8 cellular contexts compared by ENCODE assay signal in genomic region chr16:87317766-87318121, GRCh38. TPM values are rescaled to one million over a fixed set of nuclear protein-coding genes. Genes with fewer than 3 reads are reported as not detected.
DNase-seq lines count a peak whose midpoint lies in the region; ATAC-seq, FAIRE-seq and TF ChIP-seq lines count a peak whose summit lies in the region.

No MANE protein-coding gene starts in this region.

- H3K79me2 ChIP-seq in HepG2 (ENCODE audit: insufficient read depth, low read length): peaks cover 17% of the 10 kb centered on the region

- FAIRE-seq in HepG2 (lab: Jason Lieb, UNC): no peak

- DNase-seq in activated T-cell treated with anti-CD3 and anti-CD28 coated beads for 48 hours (ENCODE audit: low read depth) (peak; percentile 40), RPMI7951 (ENCODE audit: low read depth) (peak; percentile 58), chondrocyte (ENCODE audit: low spot score) (no peak), HepG2 (ENCODE audit: low spot score) (peak; percentile 67), NCI-H187 treated with DMSO at 0.1 percent for 48 hours (lab: John Stamatoyannopoulos, UW) (no peak)
- no peak for DNase-seq in activated T-cell treated with anti-CD3 and anti-CD28 coated beads, Interleukin-2, amount 50 U/mL, for 1 hour
- peak; percentile 21 for DNase-seq in stimulated activated CD8-positive, alpha-beta memory T cell treated with anti-CD3 and anti-CD28 coated beads, Interleukin-4, amount 100 ng/mL, for 24 hours (ENCODE audit: low read depth)

- no peaks in the 10 kb centered on the region for H3K36me3 Mint-ChIP-seq in chondrocyte (ENCODE audit: low read depth)

- peak overlapping the region; percentile 81 to 98 (median 93) for H3K4me3 ChIP-seq in HepG2 (replicated peaks in 1 of 3; ENCODE audit: insufficient read depth in 1 of 3, low read depth in 2 of 3, low read length in 3 of 3)

- WGBS in HepG2 (ENCODE audit: low lambda C conversion rate): 1% methylated on average over 18 of the region's 18 CpGs

- H4K20me1 ChIP-seq in HepG2 (ENCODE audit: insufficient read depth, low read length): peaks cover 4% of the 10 kb centered on the region; the same call in 1 of the 2 replicates

- no peaks in the 10 kb centered on the region for H3K27me3 Mint-ChIP-seq in chondrocyte (ENCODE audit: low read depth)

- H3K4me1 ChIP-seq in HepG2 (ENCODE audit: insufficient read depth, low read length): peaks cover 25% of the 10 kb centered on the region

- no peaks in the 10 kb centered on the region for H3K9me3 Mint-ChIP-seq in chondrocyte (ENCODE audit: low read depth)

- ATAC-seq in HG02981 (IDR thresholded peaks at IDR 0.05; ENCODE audit: unreplicated experiment) (peak; percentile 19), HepG2 (peak; percentile 54)

- TF ChIP-seq EP300 in HepG2 (IDR thresholded peaks at IDR 0.05; ENCODE audit: low read depth in 2 of 2, low read length in 2 of 2) (no peak), HepG2 (CRISPR knock-in tag; IDR thresholded peaks at IDR 0.05; ENCODE audit: borderline replicate concordance) (no peak)

- H3K4me1 Mint-ChIP-seq in chondrocyte (ENCODE audit: low read depth): peaks cover 10% of the 10 kb centered on the region

- BruUV-seq in HepG2 (replicated peaks; lab: Mats Ljungman, UMichigan): no TSS peak

- peak overlapping the region; percentile 91 for H3K27ac ChIP-seq in HepG2 (ENCODE audit: extremely low read length, insufficient read depth, low read length)

- peak in 1 of 2 experiments; percentile 78; a peak in 2 of 4 replicates for TF ChIP-seq POLR2A in HepG2 (IDR thresholded peaks at IDR 0.05; ENCODE audit: insufficient read depth in 1 of 2, low read depth in 2 of 2, low read length in 2 of 2)

- CTCF ChIA-PET in HepG2 (lab: Yijun Ruan, JAX; ENCODE audit: low intra/inter-chr PET ratio, low total read pairs): interaction anchor here (1.8 kb wide), 1 partner anchor 76 kb away, joined by 9 read pairs; no protein-coding TSS in a partner anchor

- H3K27me3 ChIP-seq in HepG2 (ENCODE audit: control insufficient read depth in 1 of 2, insufficient read depth in 2 of 2, low read length in 2 of 2): no peaks in the 10 kb centered on the region; a peak in 1 of 5 replicates

- TF ChIP-seq CTCF in chondrocyte (IDR thresholded peaks at IDR 0.05) (no peak), HepG2 (CRISPR knock-in tag; IDR thresholded peaks at IDR 0.05) (no peak)

- H3K9ac ChIP-seq in HepG2 (ENCODE audit: insufficient read depth, low read depth, low read length): peak overlapping the region; percentile 97

- in situ Hi-C loops in HepG2 (cut with HindIII; ENCODE audit: extremely low pct_ligation_motif_present, low pct_unique_long_range_greater_than_20kb): no loop called here

- no peaks in the 10 kb centered on the region for H3K9me3 ChIP-seq in HepG2 (ENCODE audit: low read length)

- peak overlapping the region; percentile 91 for H3K4me2 ChIP-seq in HepG2 (ENCODE audit: low read depth, low read length)

- H3K27ac Mint-ChIP-seq in chondrocyte (ENCODE audit: unreplicated experiment): peak overlapping the region; percentile 98

- H3K36me3 ChIP-seq in HepG2 (replicated peaks in 1 of 2; ENCODE audit: control insufficient read depth in 1 of 2, insufficient read depth in 2 of 2, low read length in 2 of 2): peaks cover 2 to 3% of the 10 kb centered on the region in 2 experiments; a peak in 1 of 5 replicates

- peak overlapping the region; percentile 94 for H3K4me3 Mint-ChIP-seq in chondrocyte (ENCODE audit: unreplicated experiment)

- TF ChIP-seq RAD21 in HepG2 (CRISPR knock-in tag; IDR thresholded peaks at IDR 0.05): no peak

- POLR2A ChIA-PET in HepG2 (lab: Yijun Ruan, JAX): interaction anchor here (0.7 to 4.4 kb wide), 13 partner anchors 9 to 147 kb away, joined by 3 to 85 read pairs (median 4); partner anchors contain the start of gene FBXO31

- intact Hi-C loops in HepG2 (cut with micrococcal nuclease; ENCODE audit: unreplicated experiment): loop anchor here (2.0 to 5.0 kb wide), 2 partner anchors 40 to 67 kb away; no protein-coding TSS in a partner anchor

- no peak overlapping the region for H2AFZ ChIP-seq in HepG2 (ENCODE audit: low read length)

TF ChIP-seq in HepG2, 621 proteins besides CTCF, POLR2A, EP300 and RAD21 (continues in another document):
- TF ChIP-seq SETDB1 (CRISPR knock-in tag; IDR thresholded peaks at IDR 0.05; ENCODE audit: borderline replicate concordance): no peak
- TF ChIP-seq LCORL (IDR thresholded peaks at IDR 0.05): no peak
- TF ChIP-seq LCORL (CRISPR knock-in tag; IDR thresholded peaks at IDR 0.05): peak; percentile 8; the same call in 1 of the 2 replicates
- TF ChIP-seq KDM4B (CRISPR knock-in tag; IDR thresholded peaks at IDR 0.05): no peak
- TF ChIP-seq KDM6A (CRISPR knock-in tag; IDR thresholded peaks at IDR 0.05; ENCODE audit: low read depth): no peak
- peak; percentile 13; the same call in 1 of the 2 replicates for TF ChIP-seq YEATS4 (CRISPR knock-in tag; IDR thresholded peaks at IDR 0.05; ENCODE audit: borderline replicate concordance)
- TF ChIP-seq ZNF547 (CRISPR knock-in tag; IDR thresholded peaks at IDR 0.05): no peak
- no peak for TF ChIP-seq SRSF1 (optimal IDR thresholded peaks at IDR 0.05; ENCODE audit: low read depth, low read length)
- no peak for TF ChIP-seq PTBP1 (IDR thresholded peaks at IDR 0.05; ENCODE audit: low read depth, low read length, poor library complexity, severe bottlenecking)
- TF ChIP-seq ZNF780A (CRISPR knock-in tag; IDR thresholded peaks at IDR 0.05): no peak
- TF ChIP-seq NR2C2 (CRISPR knock-in tag; IDR thresholded peaks at IDR 0.05; ENCODE audit: borderline replicate concordance): no peak
- 0 out of 2 replicates have a peak, but pooled peaks have one; percentile 6 for TF ChIP-seq ZNF232 (CRISPR knock-in tag; IDR thresholded peaks at IDR 0.05; ENCODE audit: borderline replicate concordance)
- TF ChIP-seq ZMYM3 (CRISPR knock-in tag; IDR thresholded peaks at IDR 0.05): no peak
- no peak for TF ChIP-seq ZBTB1 (CRISPR knock-in tag; IDR thresholded peaks at IDR 0.05; ENCODE audit: borderline replicate concordance)
- TF ChIP-seq ZNF468 (CRISPR knock-in tag; IDR thresholded peaks at IDR 0.05): no peak
- no peak for TF ChIP-seq ZBTB43 (CRISPR knock-in tag; conservative IDR thresholded peaks at IDR 0.05)
- no peak for TF ChIP-seq ZBTB49 (CRISPR knock-in tag; IDR thresholded peaks at IDR 0.05; ENCODE audit: borderline replicate concordance)
- TF ChIP-seq ZNF337 (CRISPR knock-in tag; IDR thresholded peaks at IDR 0.05; ENCODE audit: borderline replicate concordance, low read depth): no peak
- no peak for TF ChIP-seq TARDBP (CRISPR knock-in tag; IDR thresholded peaks at IDR 0.05)

RNA-seq across cellular contexts. Expression of gene C16orf95, which starts 0.6 kb away (rescaled TPM):
- total RNA-seq in RPMI7951 (2014; rRNA removed; shearing (Covaris generic)): 23.2 and 37.1 TPM in 2 replicates
- 6.9 to 8.8 TPM (median 7.2 TPM) in 3 replicates for total RNA-seq in chondrocyte
- 7.2 and 8.6 TPM in 2 replicates for total RNA-seq in HepG2 (2016; rRNA removed; fragmentation: Illumina TruSeq; extraction: Trizol)
- total RNA-seq in HepG2 (2016; cell fraction: cytosol; rRNA removed; fragmentation: Illumina TruSeq; extraction: Trizol; ENCODE audit: low read depth): 20.8 and 21.6 TPM in 2 replicates
- 6.9 and 8.1 TPM in 2 replicates for total RNA-seq in HepG2 (2016; cell fraction: insoluble cytoplasmic fraction; rRNA removed; fragmentation: Illumina TruSeq; extraction: Trizol)
- 15.4 and 16.2 TPM in 2 replicates for total RNA-seq in HepG2 (2016; cell fraction: membrane; rRNA removed; fragmentation: Illumina TruSeq; extraction: Trizol)
- total RNA-seq in HepG2 (2016; cell fraction: nucleus; rRNA removed; fragmentation: Illumina TruSeq; extraction: Trizol): 6.3 TPM in 2 replicates
- polyA plus RNA-seq in HepG2 (2011; rRNA removed): 2.0 and 2.8 TPM in 2 replicates
- polyA plus RNA-seq in HepG2 (2011; cell fraction: cytosol; rRNA removed): 1.3 and 3.1 TPM in 2 replicates
- polyA plus RNA-seq in HepG2 (2011; cell fraction: nucleus; rRNA removed): 4.1 and 5.0 TPM in 2 replicates
- polyA plus RNA-seq in HepG2 (2012): 3.8 and 4.5 TPM in 2 replicates
- 14.5 and 18.3 TPM in 2 replicates for polyA plus RNA-seq in HepG2 (2016; cell fraction: cytosol; fragmentation: Illumina TruSeq; extraction: Trizol; ENCODE audit: low read depth)
- polyA plus RNA-seq in HepG2 (2016; cell fraction: insoluble cytoplasmic fraction; fragmentation: Illumina TruSeq; extraction: Trizol; ENCODE audit: low read depth): 6.1 and 7.7 TPM in 2 replicates
- 13.5 and 16.8 TPM in 2 replicates for polyA plus RNA-seq in HepG2 (2016; cell fraction: membrane; fragmentation: Illumina TruSeq; extraction: Trizol; ENCODE audit: low read depth)
- 7.1 and 7.6 TPM in 2 replicates for polyA plus RNA-seq in HepG2 (2016; cell fraction: nucleus; fragmentation: Illumina TruSeq; extraction: Trizol; ENCODE audit: insufficient read depth, low read depth)
- 2.1 and 2.6 TPM in 2 replicates for polyA minus RNA-seq in HepG2 (2011; rRNA and poly(A)+ RNA removed; ENCODE audit: low replicate concordance)
- 0.79 and 1.4 TPM in 2 replicates for polyA minus RNA-seq in HepG2 (2011; cell fraction: cytosol; rRNA and poly(A)+ RNA removed)
- polyA minus RNA-seq in HepG2 (2011; cell fraction: nucleus; rRNA and poly(A)+ RNA removed): 3.7 and 5.0 TPM in 2 replicates

Comparison
In these comparisons a context has a peak if more than half of its experiments do, and no peak if none do; other contexts are left out.
1. DNase-seq: peak in activated T-cell treated with anti-CD3 and anti-CD28 coated beads for 48 hours (single experiment), RPMI7951 (single experiment), HepG2 (single experiment) and stimulated activated CD8-positive, alpha-beta memory T cell treated with anti-CD3 and anti-CD28 coated beads, Interleukin-4, amount 100 ng/mL, for 24 hours (single experiment); none in activated T-cell treated with anti-CD3 and anti-CD28 coated beads, Interleukin-2, amount 50 U/mL, for 1 hour (single experiment), chondrocyte (single experiment) and NCI-H187 treated with DMSO at 0.1 percent for 48 hours (single experiment).